12 cellular contexts compared by ENCODE assay signal in genomic region chr1:156262461-156263287, GRCh38. TPM values are rescaled to one million over a fixed set of nuclear protein-coding genes. Genes with fewer than 3 reads are reported as not detected.
DNase-seq lines count a peak whose midpoint lies in the region; ATAC-seq, FAIRE-seq and TF ChIP-seq lines count a peak whose summit lies in the region.
"Had no signal": no experiment of that assay in that cellular context is flagged by ENCODE, and none has a peak within 500 bp of the region (broad histone marks: within the 10 kb centered on the region; RNA-seq: fewer than 3 reads in every experiment).

No MANE protein-coding gene starts in this region.

- H3K36me3 Mint-ChIP-seq in progenitor cell of endocrine pancreas (ENCODE audit: insufficient read depth) = peaks cover 45% of the 10 kb centered on the region

- H3K36me3 ChIP-seq in MG63 (peaks cover 93% of the 10 kb centered on the region), bronchial epithelial cell (ENCODE audit: control insufficient read depth, insufficient read depth, low read length) (peaks cover 48% of the 10 kb centered on the region), mucosa of descending colon (ENCODE audit: low read depth) (peaks cover 44% of the 10 kb centered on the region)

- H3K4me3 Mint-ChIP-seq in progenitor cell of endocrine pancreas (ENCODE audit: low read depth) = no peak overlapping the region
- H3K4me3 Mint-ChIP-seq: H9 had no signal

- H3K27ac Mint-ChIP-seq in progenitor cell of endocrine pancreas = no peak overlapping the region
- H3K27ac Mint-ChIP-seq: H9 had no signal

- H3K4me3 ChIP-seq in MG63 = no peak overlapping the region
- H3K4me3 ChIP-seq in bronchial epithelial cell (ENCODE audit: low read depth, low read length) = no peak overlapping the region
- no peak overlapping the region for H3K4me3 ChIP-seq in mucosa of descending colon
- H3K4me3 ChIP-seq: lung had no signal

- H3K9me3 Mint-ChIP-seq in progenitor cell of endocrine pancreas (ENCODE audit: low read depth) = no peaks in the 10 kb centered on the region
- H3K9me3 Mint-ChIP-seq: H9 had no signal

- peak; percentile 70 for FAIRE-seq in bronchial epithelial cell (lab: Jason Lieb, UNC)

- H3K27me3 Mint-ChIP-seq in progenitor cell of endocrine pancreas = no peaks in the 10 kb centered on the region

- DNase-seq in Daoy (ENCODE audit: low read depth) = peak; percentile 86
- peak; percentile 91 for DNase-seq in MG63
- DNase-seq in bronchial epithelial cell (ENCODE audit: low read depth) = peak; percentile 96
- DNase-seq in myocyte (ENCODE audit: low read depth) = peak; percentile 46
- no peak for DNase-seq in stimulated activated naive CD4-positive, alpha-beta T cell (lab: John Stamatoyannopoulos, UW)
- DNase-seq in progenitor cell of endocrine pancreas (ENCODE audit: low spot score, unreplicated experiment) = no peak
- DNase-seq in mucosa of descending colon = no peak
- DNase-seq: H9, NCI-H187 had no signal

- no peaks in the 10 kb centered on the region for H3K4me1 ChIP-seq in mucosa of descending colon (ENCODE audit: low read depth)

- ATAC-seq in HG03097 (IDR thresholded peaks at IDR 0.05; ENCODE audit: low FRiP score, unreplicated experiment) (no peak), mucosa of descending colon (no peak)
- ATAC-seq: sciatic nerve had no signal

- H3K4me1 Mint-ChIP-seq in progenitor cell of endocrine pancreas (ENCODE audit: low read depth) = no peaks in the 10 kb centered on the region
- H3K4me1 Mint-ChIP-seq: H9 had no signal

- TF ChIP-seq CTCF in bronchial epithelial cell (IDR thresholded peaks at IDR 0.05; ENCODE audit: insufficient read depth, low read length, severe bottlenecking) (no peak), progenitor cell of endocrine pancreas (IDR thresholded peaks at IDR 0.05; ENCODE audit: unreplicated experiment) (no peak), mucosa of descending colon (IDR thresholded peaks at IDR 0.05) (no peak)

- intact Hi-C loops in mucosa of descending colon (cut with DNase I, micrococcal nuclease) = no loop called here

- no peaks in the 10 kb centered on the region for H3K27me3 ChIP-seq in MG63
- no peaks in the 10 kb centered on the region for H3K27me3 ChIP-seq in bronchial epithelial cell (ENCODE audit: control insufficient read depth, insufficient read depth, low read length)

- no peaks in the 10 kb centered on the region for H3K9me3 ChIP-seq in MG63
- H3K9me3 ChIP-seq in mucosa of descending colon = no peaks in the 10 kb centered on the region

RNA-seq across cellular contexts. Expression of gene PAQR6, which starts 14.8 kb away (rescaled TPM):
- 0.11 TPM in 1 of 2 replicates, not detected in the other for total RNA-seq in Daoy (2014; rRNA removed; shearing (Covaris generic))
- total RNA-seq in MG63 (2014; rRNA removed; shearing (Covaris generic); ENCODE audit: low replicate concordance) = 0.59 TPM in 1 of 2 replicates, not detected in the other
- 0.26 and 1.3 TPM in 2 replicates for total RNA-seq in bronchial epithelial cell
- total RNA-seq in myocyte = 1.1 and 4.1 TPM in 2 replicates
- polyA plus RNA-seq in myocyte (2012) = 5.3 TPM
- total RNA-seq in progenitor cell of endocrine pancreas = 21.5 and 22.3 TPM in 2 replicates
- 1 to 10 TPM; 1.5 to 6.2 (median 1.9) TPM for total RNA-seq in mucosa of descending colon

RNA-seq across cellular contexts. Expression of gene SMG5, which starts 20.0 kb away (rescaled TPM):
- 59.9 and 61.0 TPM in 2 replicates for total RNA-seq in Daoy (2014; rRNA removed; shearing (Covaris generic))
- total RNA-seq in MG63 (2014; rRNA removed; shearing (Covaris generic); ENCODE audit: low replicate concordance) = 75.7 and 99.5 TPM in 2 replicates
- total RNA-seq in bronchial epithelial cell = 57.4 and 67.0 TPM in 2 replicates
- 104 TPM in 2 replicates for total RNA-seq in myocyte
- polyA plus RNA-seq in myocyte (2012) = 72.8 TPM
- total RNA-seq in progenitor cell of endocrine pancreas = 114 TPM in 2 replicates
- 10 to 100 TPM; 72.9 to 89.5 (median 81.1) TPM for total RNA-seq in mucosa of descending colon

RNA-seq across cellular contexts. Expression of gene BGLAP, which starts 20.7 kb away (rescaled TPM):
- 0.17 TPM in 1 of 2 replicates, not detected in the other for total RNA-seq in Daoy (2014; rRNA removed; shearing (Covaris generic))
- total RNA-seq in MG63 (2014; rRNA removed; shearing (Covaris generic); ENCODE audit: low replicate concordance) = 2.3 TPM in 1 of 2 replicates, not detected in the other
- total RNA-seq in bronchial epithelial cell = 0.51 TPM in 1 of 2 replicates, not detected in the other
- total RNA-seq in myocyte = 152 and 378 TPM in 2 replicates
- polyA plus RNA-seq in myocyte (2012) = 15.9 TPM
- 4.8 and 5.8 TPM in 2 replicates for total RNA-seq in progenitor cell of endocrine pancreas
- total RNA-seq in mucosa of descending colon = 1 to 10 TPM; 1.4 to 4.6 (median 2.4) TPM

RNA-seq across cellular contexts. Expression of gene TMEM79, which starts 21.5 kb away (rescaled TPM):
- 3.4 and 3.5 TPM in 2 replicates for total RNA-seq in Daoy (2014; rRNA removed; shearing (Covaris generic))
- 2.4 and 5.8 TPM in 2 replicates for total RNA-seq in MG63 (2014; rRNA removed; shearing (Covaris generic); ENCODE audit: low replicate concordance)
- total RNA-seq in bronchial epithelial cell (7.1 and 30.7 TPM in 2 replicates), myocyte (2.3 and 2.4 TPM in 2 replicates), progenitor cell of endocrine pancreas (5.1 and 5.9 TPM in 2 replicates), mucosa of descending colon (1 to 10 TPM; 3.9 to 6.0 (median 4.1) TPM)
- 6.0 TPM for polyA plus RNA-seq in myocyte (2012)

RNA-seq across cellular contexts. Expression of gene GLMP, which starts 32.8 kb away (rescaled TPM):
- total RNA-seq in Daoy (2014; rRNA removed; shearing (Covaris generic)) = 26.3 and 27.7 TPM in 2 replicates
- total RNA-seq in MG63 (2014; rRNA removed; shearing (Covaris generic); ENCODE audit: low replicate concordance) = 2.9 and 8.7 TPM in 2 replicates
- total RNA-seq in bronchial epithelial cell (26.9 and 34.2 TPM in 2 replicates), myocyte (32.8 and 41.1 TPM in 2 replicates), progenitor cell of endocrine pancreas (57.1 and 59.3 TPM in 2 replicates), mucosa of descending colon (10 to 100 TPM; 33.0 to 50.1 (median 35.3) TPM)
- polyA plus RNA-seq in myocyte (2012) = 42.2 TPM

Comparison
In these comparisons a context has a peak if more than half of its experiments do, and no peak if none do; other contexts are left out.
1. DNase-seq: peak in Daoy (single experiment), MG63 (single experiment), bronchial epithelial cell (single experiment) and myocyte (single experiment); none in stimulated activated naive CD4-positive, alpha-beta T cell (0 of 6), progenitor cell of endocrine pancreas (single experiment) and mucosa of descending colon (0 of 3).
2. RNA of gene BGLAP, which starts 20.7 kb away (total RNA-seq): 152 to 378 TPM in myocyte; 4.8 to 5.8 TPM in progenitor cell of endocrine pancreas, 1.4 to 4.6 TPM in mucosa of descending colon, 2.3 TPM in MG63, 0.17 TPM in Daoy and 0.51 TPM in bronchial epithelial cell; every median in the first group is over 10 times any median in the second.